21 cellular contexts compared by ENCODE assay signal in the genomic region with DNA sequence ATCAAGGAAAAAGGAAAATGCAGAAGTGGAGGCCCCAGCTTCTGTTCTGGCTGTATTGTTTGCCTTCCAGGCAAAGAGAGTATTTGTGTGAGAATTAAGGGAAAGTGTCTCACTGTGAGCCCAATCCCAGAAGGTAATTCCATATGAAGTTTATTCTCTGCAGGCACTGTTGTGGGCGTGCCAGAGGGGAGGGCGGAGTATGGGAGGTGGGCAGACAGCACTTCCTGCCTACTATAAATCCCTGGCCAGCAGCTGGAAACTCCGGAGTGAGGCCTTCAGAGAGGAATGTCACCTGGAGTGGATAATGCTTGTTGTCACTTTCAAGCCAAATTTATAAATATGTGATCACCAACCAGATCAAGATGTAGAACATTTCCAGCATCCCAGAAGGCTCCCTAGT.
DNase-seq lines count a peak whose midpoint lies in the region; ATAC-seq and TF ChIP-seq lines count a peak whose summit lies in the region.
"Had no signal": no experiment of that assay in that cellular context is flagged by ENCODE, and none has a peak within 500 bp of the region (broad histone marks: within the 10 kb centered on the region; RNA-seq: fewer than 3 reads in every experiment).

No MANE protein-coding gene starts in this region.

- no peak overlapping the region for H3K4me3 ChIP-seq in breast epithelium
- no peak overlapping the region for H3K4me3 ChIP-seq in RWPE2 (ENCODE audit: severe bottlenecking)
- H3K4me3 ChIP-seq: adrenal gland, SK-N-MC had no signal

- CTCF ChIA-PET in MCF 10A (lab: Yijun Ruan, JAX) = interaction anchor here (0.6 to 1.1 kb wide), 3 partner anchors 23 to 134 kb away, joined by 3 read pairs; no protein-coding TSS in a partner anchor
- CTCF ChIA-PET in activated CD4-positive, alpha-beta memory T cell treated with anti-CD3 and anti-CD28 coated beads for 36 hours (lab: Charles Lee) = no interaction called here

- no peak overlapping the region for H3K4me3 Mint-ChIP-seq in MCF 10A (ENCODE audit: unreplicated experiment)
- H3K4me3 Mint-ChIP-seq in immature natural killer cell = peak overlapping the region; percentile 56 to 88 (median 79)
- H3K4me3 Mint-ChIP-seq in activated CD4-positive, alpha-beta memory T cell treated with anti-CD3 and anti-CD28 coated beads for 36 hours = no peak overlapping the region
- no peak overlapping the region for H3K4me3 Mint-ChIP-seq in type B pancreatic cell
- H3K4me3 Mint-ChIP-seq: HFFc6 had no signal

- no TSS peak for BruUV-seq in MCF 10A (replicated peaks; lab: Mats Ljungman, UMichigan)

- intact Hi-C loops in MCF 10A (cut with micrococcal nuclease) = no loop called here
- intact Hi-C loops in breast epithelium (cut with DNase I; ENCODE audit: low total_unique reads) = no loop called here
- intact Hi-C loops in activated CD4-positive, alpha-beta memory T cell treated with anti-CD3 and anti-CD28 coated beads for 36 hours (cut with micrococcal nuclease) = no loop called here

- TF ChIP-seq CTCF in MCF 10A (IDR thresholded peaks at IDR 0.05; ENCODE audit: unreplicated experiment) (no peak), breast epithelium (IDR thresholded peaks at IDR 0.05) (no peak), RWPE2 (IDR thresholded peaks at IDR 0.05; ENCODE audit: poor library complexity, severe bottlenecking) (no peak), type B pancreatic cell (conservative IDR thresholded peaks at IDR 0.05) (no peak)

- H3K9me3 Mint-ChIP-seq in MCF 10A (ENCODE audit: unreplicated experiment) (no peaks in the 10 kb centered on the region), immature natural killer cell (peaks cover 0 to under 1% (median 0%) of the 10 kb centered on the region in 6 donors), type B pancreatic cell (no peaks in the 10 kb centered on the region)
- no peaks in the 10 kb centered on the region for H3K9me3 Mint-ChIP-seq in activated CD4-positive, alpha-beta memory T cell treated with anti-CD3 and anti-CD28 coated beads for 36 hours
- H3K9me3 Mint-ChIP-seq: activated T-helper 2 cell treated with anti-CD3 and anti-CD28 coated beads, Interferon-gamma antibody, Interleukin-2, Interleukin-4, amounts not matched to agents 10 μg/mL and 5 μg/mL and 100 μg/mL, durations not matched to agents 14 hours and 24 hours and 36 hours; HFFc6 had no signal

- DNase-seq in MCF 10A (ENCODE audit: unreplicated experiment) (peak; percentile 45), breast epithelium (ENCODE audit: low spot score in 2 of 2) (no peak), RWPE2 (ENCODE audit: low spot score) (no peak), immature natural killer cell (no peak), type B pancreatic cell (ENCODE audit: extremely low spot score, unreplicated experiment) (no peak), substantia nigra (lab: John Stamatoyannopoulos, UW) (no peak)
- no peak for DNase-seq in activated CD4-positive, alpha-beta memory T cell treated with anti-CD3 and anti-CD28 coated beads for 36 hours
- DNase-seq: adrenal gland; Calu3; cerebellar nuclear complex; HFFc6; KBM-7; midbrain; NCI-H1105; NCI-H2227 treated with DMSO at 0.1 percent for 48 hours; occipital lobe; stimulated activated CD4-positive, alpha-beta T cell treated with anti-CD3 and anti-CD28 coated beads, Interleukin-4, amount 100 ng/mL, for 4 hours; trophoblast cell had no signal

- ATAC-seq in RWPE2 (ENCODE audit: low read depth) (no peak), HG03108 (IDR thresholded peaks at IDR 0.05; ENCODE audit: unreplicated experiment) (no peak)

- H3K4me1 Mint-ChIP-seq in MCF 10A (ENCODE audit: insufficient read depth, unreplicated experiment) (peaks cover 48% of the 10 kb centered on the region), immature natural killer cell (peaks cover 97 to 99% of the 10 kb centered on the region in 2 donors), type B pancreatic cell (ENCODE audit: unreplicated experiment) (peaks cover 35% of the 10 kb centered on the region)
- H3K4me1 Mint-ChIP-seq in activated CD4-positive, alpha-beta memory T cell treated with anti-CD3 and anti-CD28 coated beads for 36 hours (ENCODE audit: low read depth) = peaks cover 72% of the 10 kb centered on the region

- H3K36me3 ChIP-seq in breast epithelium (no peaks in the 10 kb centered on the region), RWPE2 (ENCODE audit: low read depth) (no peaks in the 10 kb centered on the region)
- H3K36me3 ChIP-seq: adrenal gland had no signal

- no peaks in the 10 kb centered on the region for H3K36me3 Mint-ChIP-seq in MCF 10A (ENCODE audit: insufficient read depth, unreplicated experiment)
- H3K36me3 Mint-ChIP-seq in immature natural killer cell = peaks cover 10 to 20% (median 14%) of the 10 kb centered on the region in 3 donors
- H3K36me3 Mint-ChIP-seq in activated CD4-positive, alpha-beta memory T cell treated with anti-CD3 and anti-CD28 coated beads for 36 hours = no peaks in the 10 kb centered on the region
- no peaks in the 10 kb centered on the region for H3K36me3 Mint-ChIP-seq in type B pancreatic cell

- H3K27me3 ChIP-seq in breast epithelium = no peaks in the 10 kb centered on the region
- no peaks in the 10 kb centered on the region for H3K27me3 ChIP-seq in RWPE2 (ENCODE audit: insufficient read depth, poor library complexity, severe bottlenecking)
- H3K27me3 ChIP-seq: adrenal gland had no signal

- TF ChIP-seq POLR2A in breast epithelium (IDR thresholded peaks at IDR 0.05) = no peak

- no peaks in the 10 kb centered on the region for H3K9me3 ChIP-seq in breast epithelium
- H3K9me3 ChIP-seq in RWPE2 (ENCODE audit: severe bottlenecking) = no peaks in the 10 kb centered on the region
- H3K9me3 ChIP-seq: adrenal gland had no signal

- H3K27ac Mint-ChIP-seq in MCF 10A (ENCODE audit: low read depth, unreplicated experiment) = no peak overlapping the region
- peak overlapping the region; percentile 94 to 100 (median 98) for H3K27ac Mint-ChIP-seq in immature natural killer cell
- H3K27ac Mint-ChIP-seq in activated CD4-positive, alpha-beta memory T cell treated with anti-CD3 and anti-CD28 coated beads for 36 hours = no peak overlapping the region
- H3K27ac Mint-ChIP-seq in type B pancreatic cell = no peak overlapping the region
- H3K27ac Mint-ChIP-seq: activated T-helper 2 cell treated with anti-CD3 and anti-CD28 coated beads, Interferon-gamma antibody, Interleukin-2, Interleukin-4, amounts not matched to agents 10 μg/mL and 5 μg/mL and 100 μg/mL, durations not matched to agents 14 hours and 24 hours and 36 hours; HFFc6 had no signal

- H3K27ac ChIP-seq in breast epithelium (no peak overlapping the region), RWPE2 (ENCODE audit: poor library complexity, severe bottlenecking) (peak overlapping the region; percentile 98), substantia nigra (ENCODE audit: low read depth, low read length, poor library complexity, severe bottlenecking) (no peak overlapping the region)
- H3K27ac ChIP-seq: adrenal gland, SK-N-MC had no signal

- POLR2A ChIA-PET in MCF 10A (lab: Yijun Ruan, JAX) = interaction anchor here (0.5 to 0.6 kb wide), 2 partner anchors 309 to 1164 kb away, joined by 3 read pairs; no protein-coding TSS in a partner anchor
- POLR2A ChIA-PET in activated CD4-positive, alpha-beta memory T cell treated with anti-CD3 and anti-CD28 coated beads for 36 hours (lab: Charles Lee) = no interaction called here

- H3K27me3 Mint-ChIP-seq in MCF 10A (ENCODE audit: insufficient read depth, unreplicated experiment) (no peaks in the 10 kb centered on the region), immature natural killer cell (ENCODE audit: low read depth in 3 of 3) (peaks cover 7 to 20% (median 18%) of the 10 kb centered on the region in 3 donors), type B pancreatic cell (no peaks in the 10 kb centered on the region)
- H3K27me3 Mint-ChIP-seq in activated CD4-positive, alpha-beta memory T cell treated with anti-CD3 and anti-CD28 coated beads for 36 hours = no peaks in the 10 kb centered on the region

- H3K4me1 ChIP-seq in breast epithelium (peaks cover 0 to 11% of the 10 kb centered on the region in 2 donors), RWPE2 (ENCODE audit: insufficient read depth, poor library complexity, severe bottlenecking) (peaks cover 63% of the 10 kb centered on the region)

Comparison
In these comparisons a context has a peak if more than half of its experiments do, and no peak if none do; other contexts are left out.
1. H3K27ac Mint-ChIP-seq: peak in immature natural killer cell (6 of 6); none in MCF 10A (single experiment), activated CD4-positive, alpha-beta memory T cell treated with anti-CD3 and anti-CD28 coated beads for 36 hours (single experiment) and type B pancreatic cell (single experiment).
2. H3K4me3 Mint-ChIP-seq: peak in immature natural killer cell (5 of 5); none in MCF 10A (single experiment), activated CD4-positive, alpha-beta memory T cell treated with anti-CD3 and anti-CD28 coated beads for 36 hours (single experiment) and type B pancreatic cell (single experiment).